ENCODE assay signal across 1 cellular context in genomic region chr20:53575481-53576194, GRCh38.
TF ChIP-seq lines count a peak whose summit lies in the region.

No MANE protein-coding gene starts in this region.

TF ChIP-seq in HepG2, 621 proteins besides CTCF, POLR2A, EP300 and RAD21 (continued from another document and continues in another):
- peak; percentile 7; the same call in 1 of the 2 replicates for TF ChIP-seq ZNF687 (CRISPR knock-in tag; IDR thresholded peaks at IDR 0.05)
- no peak for TF ChIP-seq PHF21A (CRISPR knock-in tag; IDR thresholded peaks at IDR 0.05)
- no peak for TF ChIP-seq PAF1 (CRISPR knock-in tag; IDR thresholded peaks at IDR 0.05)
- no peak for TF ChIP-seq NFKBIZ (CRISPR knock-in tag; IDR thresholded peaks at IDR 0.05)
- no peak for TF ChIP-seq ZNF124 (CRISPR knock-in tag; IDR thresholded peaks at IDR 0.05)
- TF ChIP-seq CSRNP1 (CRISPR knock-in tag; IDR thresholded peaks at IDR 0.05), result no peak
- TF ChIP-seq ZNF350 (CRISPR knock-in tag; IDR thresholded peaks at IDR 0.05; ENCODE audit: borderline replicate concordance, low read depth), result no peak
- TF ChIP-seq SMAD3 (CRISPR knock-in tag; IDR thresholded peaks at IDR 0.05), result no peak
- TF ChIP-seq ZBTB43 (CRISPR knock-in tag; conservative IDR thresholded peaks at IDR 0.05), result no peak
- no peak for TF ChIP-seq ZBTB49 (CRISPR knock-in tag; IDR thresholded peaks at IDR 0.05; ENCODE audit: borderline replicate concordance)
- no peak for TF ChIP-seq PRDM4 (CRISPR knock-in tag; IDR thresholded peaks at IDR 0.05; ENCODE audit: borderline replicate concordance)
- no peak for TF ChIP-seq ZNF34 (CRISPR knock-in tag; IDR thresholded peaks at IDR 0.05; ENCODE audit: borderline replicate concordance)
- no peak for TF ChIP-seq ZBTB40 (IDR thresholded peaks at IDR 0.05)
- TF ChIP-seq ZBTB40 (CRISPR knock-in tag; IDR thresholded peaks at IDR 0.05), result 0 out of 2 replicates have a peak, but pooled peaks have one; percentile 21
- no peak for TF ChIP-seq ASH2L (IDR thresholded peaks at IDR 0.05; ENCODE audit: insufficient read length, low read depth, low read length)
- no peak for TF ChIP-seq ZNF329 (CRISPR knock-in tag; IDR thresholded peaks at IDR 0.05; ENCODE audit: low read depth)
- TF ChIP-seq HOXD1 (CRISPR knock-in tag; IDR thresholded peaks at IDR 0.05), result no peak
- no peak for TF ChIP-seq SPEN (CRISPR knock-in tag; IDR thresholded peaks at IDR 0.05; ENCODE audit: low read depth)
- TF ChIP-seq ZNF282 (IDR thresholded peaks at IDR 0.05; ENCODE audit: partially characterized antibody), result no peak
- no peak for TF ChIP-seq ATF5 (CRISPR knock-in tag; IDR thresholded peaks at IDR 0.05; ENCODE audit: low read depth)
- no peak for TF ChIP-seq GZF1 (CRISPR knock-in tag; IDR thresholded peaks at IDR 0.05)
- no peak for TF ChIP-seq ZNF251 (CRISPR knock-in tag; IDR thresholded peaks at IDR 0.05)
- TF ChIP-seq CEBPZ (IDR thresholded peaks at IDR 0.05; ENCODE audit: low read length), result no peak
